Comparison of ENCODE assay signal across 1 cellular context in the genomic region with DNA sequence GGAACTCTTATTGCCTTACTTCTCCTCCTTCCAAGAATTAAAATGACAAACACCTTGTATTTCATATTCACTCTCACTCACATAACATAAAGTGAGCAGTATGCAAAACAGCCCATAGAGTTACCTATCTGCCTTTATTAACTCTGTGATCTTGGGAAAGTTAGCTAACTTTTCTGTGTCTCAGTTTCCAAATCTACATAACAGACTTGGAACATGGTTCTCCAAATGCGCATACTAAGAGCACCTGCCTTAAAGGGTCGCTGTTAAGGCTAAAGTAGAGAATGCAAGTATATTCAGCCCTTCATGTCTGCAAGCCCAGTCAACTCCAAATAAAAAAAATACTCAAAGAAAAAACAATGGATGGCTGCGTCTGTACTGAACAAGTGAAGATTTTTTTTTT.
TF ChIP-seq lines count a peak whose summit lies in the region.

No MANE protein-coding gene starts in this region.

TF ChIP-seq in WTC11, 78 proteins besides CTCF, POLR2A, EP300 and RAD21 (continued from another document):
- TF ChIP-seq PREB (CRISPR knock-in tag; IDR thresholded peaks at IDR 0.05; ENCODE audit: borderline replicate concordance) (no peak), CREM (CRISPR knock-in tag; IDR thresholded peaks at IDR 0.05) (no peak), RORB (CRISPR knock-in tag; IDR thresholded peaks at IDR 0.05) (no peak), ZNF671 (CRISPR knock-in tag; IDR thresholded peaks at IDR 0.05) (no peak), ZNF532 (CRISPR knock-in tag; IDR thresholded peaks at IDR 0.05; ENCODE audit: borderline replicate concordance) (no peak), TEAD4 (CRISPR knock-in tag; IDR thresholded peaks at IDR 0.05) (no peak)
